In genomic region chr4:17580969-17581368, GRCh38 we compare ENCODE assay signal across 14 cellular contexts. TPM values are rescaled to one million over a fixed set of nuclear protein-coding genes. Genes with fewer than 3 reads are reported as not detected.
DNase-seq lines count a peak whose midpoint lies in the region; ATAC-seq and TF ChIP-seq lines count a peak whose summit lies in the region.
"Had no signal": no experiment of that assay in that cellular context is flagged by ENCODE, and none has a peak within 500 bp of the region (broad histone marks: within the 10 kb centered on the region; RNA-seq: fewer than 3 reads in every experiment).

No MANE protein-coding gene starts in this region.

- H3K9me3 ChIP-seq in adipocyte (ENCODE audit: control insufficient read depth, low read length): no peaks in the 10 kb centered on the region
- no peaks in the 10 kb centered on the region for H3K9me3 ChIP-seq in spleen
- H3K9me3 ChIP-seq: esophagus muscularis mucosa had no signal

- H3K27ac ChIP-seq in spleen: peak overlapping the region in 5 of 8 donors; percentile 60 to 98 (median 95)

- H3K36me3 ChIP-seq in adipocyte (ENCODE audit: control insufficient read depth, insufficient read depth, low read length, severe bottlenecking) (peaks cover 63% of the 10 kb centered on the region), spleen (peaks cover 0 to 71% (median 56%) of the 10 kb centered on the region in 6 donors)

- H3K27me3 Mint-ChIP-seq in activated CD4-positive, alpha-beta T cell treated with anti-CD3 and anti-CD28 coated beads, Interleukin-2, amount 10 ng/mL, durations not matched to agents 24 days and 14 days: no peaks in the 10 kb centered on the region

- no peak for DNase-seq in activated CD4-positive, alpha-beta T cell treated with anti-CD3 and anti-CD28 coated beads, Interleukin-2, amount 10 ng/mL, durations not matched to agents 24 days and 14 days
- no peak for DNase-seq in activated CD4-positive, alpha-beta T cell treated with anti-CD3 and anti-CD28 coated beads, Interleukin-2, amount 50 U/mL, for 1 hour
- DNase-seq in adipocyte (ENCODE audit: low read depth) (no peak), fibroblast of the aortic adventitia (ENCODE audit: low read depth) (peak; percentile 65), spleen (no peak), NCI-H2107 treated with DMSO at 0.1 percent for 48 hours (lab: John Stamatoyannopoulos, UW; ENCODE audit: unreplicated experiment) (no peak), NCI-H1092 (lab: John Stamatoyannopoulos, UW) (no peak)
- DNase-seq: activated effector memory CD4-positive, alpha-beta T cell treated with anti-CD3 and anti-CD28 coated beads, Interleukin-2, amount 50 U/mL, for 16 hours; central memory CD4-positive, alpha-beta T cell; immature natural killer cell had no signal

- TF ChIP-seq CTCF in fibroblast of the aortic adventitia (IDR thresholded peaks at IDR 0.05; ENCODE audit: insufficient read depth, low read length) (no peak), spleen (IDR thresholded peaks at IDR 0.05 in 8 of 11, conservative IDR thresholded peaks at IDR 0.05 in 3 of 11) (no peak)

- ATAC-seq in GM19452 (IDR thresholded peaks at IDR 0.05; ENCODE audit: unreplicated experiment): no peak
- ATAC-seq: activated CD4-positive, CD25-positive, alpha-beta regulatory T cell treated with anti-CD3 and anti-CD28 coated beads, Interleukin-2, amount 50 U/mL, for 24 hours had no signal

- WGBS in spleen, 5 donors: 79 to 92% (median 83%) methylated on average over 7 of the region's 7 CpGs

- no peaks in the 10 kb centered on the region for H3K9me3 Mint-ChIP-seq in activated CD4-positive, alpha-beta T cell treated with anti-CD3 and anti-CD28 coated beads, Interleukin-2, amount 10 ng/mL, durations not matched to agents 24 days and 14 days
- H3K9me3 Mint-ChIP-seq: immature natural killer cell, nephron had no signal

- intact Hi-C loops in activated CD4-positive, alpha-beta T cell treated with anti-CD3 and anti-CD28 coated beads, Interleukin-2, amount 10 ng/mL, durations not matched to agents 24 days and 14 days (cut with micrococcal nuclease): no loop called here
- intact Hi-C loops in spleen (cut with DNase I; ENCODE audit: low total_unique reads): no loop called here

- H3K36me3 Mint-ChIP-seq in activated CD4-positive, alpha-beta T cell treated with anti-CD3 and anti-CD28 coated beads, Interleukin-2, amount 10 ng/mL, durations not matched to agents 24 days and 14 days (ENCODE audit: low read depth): peaks cover 58% of the 10 kb centered on the region

- H3K4me3 Mint-ChIP-seq in activated CD4-positive, alpha-beta T cell treated with anti-CD3 and anti-CD28 coated beads, Interleukin-2, amount 10 ng/mL, durations not matched to agents 24 days and 14 days: no peak overlapping the region

- H3K4me3 ChIP-seq in adipocyte (ENCODE audit: low read length) (no peak overlapping the region), fibroblast of the aortic adventitia (ENCODE audit: low read depth, low read length) (no peak overlapping the region), spleen (peak overlapping the region in 1 of 8 donors; percentile 20)
- H3K4me3 ChIP-seq: esophagus muscularis mucosa had no signal

- peaks cover 43% of the 10 kb centered on the region for H3K4me1 Mint-ChIP-seq in activated CD4-positive, alpha-beta T cell treated with anti-CD3 and anti-CD28 coated beads, Interleukin-2, amount 10 ng/mL, durations not matched to agents 24 days and 14 days

- H3K27ac Mint-ChIP-seq in activated CD4-positive, alpha-beta T cell treated with anti-CD3 and anti-CD28 coated beads, Interleukin-2, amount 10 ng/mL, durations not matched to agents 24 days and 14 days: peak overlapping the region; percentile 76
- H3K27ac Mint-ChIP-seq: nephron had no signal

- TF ChIP-seq POLR2A in spleen (IDR thresholded peaks at IDR 0.05): no peak

- peaks cover 27% of the 10 kb centered on the region for H3K4me1 ChIP-seq in adipocyte (ENCODE audit: control insufficient read depth, insufficient read depth, low read length)
- peaks cover 16 to 68% (median 40%) of the 10 kb centered on the region in 6 donors for H3K4me1 ChIP-seq in spleen

- H3K9ac ChIP-seq in adipocyte (ENCODE audit: low read length): peak overlapping the region; percentile 73

- no peaks in the 10 kb centered on the region for H3K27me3 ChIP-seq in adipocyte (replicated peaks; ENCODE audit: control insufficient read depth, insufficient read depth, low read length)
- H3K27me3 ChIP-seq in spleen (replicated peaks in 1 of 7): no peaks in the 10 kb centered on the region
- H3K27me3 ChIP-seq: esophagus muscularis mucosa had no signal

RNA-seq across cellular contexts. Expression of gene LAP3, which starts 4.0 kb away (rescaled TPM):
- total RNA-seq in activated CD4-positive, alpha-beta T cell treated with anti-CD3 and anti-CD28 coated beads, Interleukin-2, amount 10 ng/mL, durations not matched to agents 24 days and 14 days: 114 and 126 TPM in 2 replicates
- total RNA-seq in fibroblast of the aortic adventitia (ENCODE audit: low replicate concordance) (76.9 and 306 TPM in 2 replicates), spleen (100 to 1,000 TPM in 5 of 7 donors, 10 to 100 TPM in 2; 71.0 to 135 (median 121) TPM)
- polyA plus RNA-seq in spleen: 10 to 100 TPM; 47.0 to 85.5 (median 52.5) TPM

RNA-seq across cellular contexts. Expression of gene MED28, which starts 33.5 kb away (rescaled TPM):
- total RNA-seq in activated CD4-positive, alpha-beta T cell treated with anti-CD3 and anti-CD28 coated beads, Interleukin-2, amount 10 ng/mL, durations not matched to agents 24 days and 14 days: 54.5 and 55.5 TPM in 2 replicates
- total RNA-seq in fibroblast of the aortic adventitia (ENCODE audit: low replicate concordance): 10.0 and 11.4 TPM in 2 replicates
- 10 to 100 TPM; 20.4 to 62.5 (median 50.6) TPM for total RNA-seq in spleen
- polyA plus RNA-seq in spleen: 10 to 100 TPM in 2 of 3 donors, 1 to 10 TPM in 1; 8.9 to 17.5 (median 15.5) TPM
